Comparison of ENCODE assay signal across 8 cellular contexts in the genomic region with DNA sequence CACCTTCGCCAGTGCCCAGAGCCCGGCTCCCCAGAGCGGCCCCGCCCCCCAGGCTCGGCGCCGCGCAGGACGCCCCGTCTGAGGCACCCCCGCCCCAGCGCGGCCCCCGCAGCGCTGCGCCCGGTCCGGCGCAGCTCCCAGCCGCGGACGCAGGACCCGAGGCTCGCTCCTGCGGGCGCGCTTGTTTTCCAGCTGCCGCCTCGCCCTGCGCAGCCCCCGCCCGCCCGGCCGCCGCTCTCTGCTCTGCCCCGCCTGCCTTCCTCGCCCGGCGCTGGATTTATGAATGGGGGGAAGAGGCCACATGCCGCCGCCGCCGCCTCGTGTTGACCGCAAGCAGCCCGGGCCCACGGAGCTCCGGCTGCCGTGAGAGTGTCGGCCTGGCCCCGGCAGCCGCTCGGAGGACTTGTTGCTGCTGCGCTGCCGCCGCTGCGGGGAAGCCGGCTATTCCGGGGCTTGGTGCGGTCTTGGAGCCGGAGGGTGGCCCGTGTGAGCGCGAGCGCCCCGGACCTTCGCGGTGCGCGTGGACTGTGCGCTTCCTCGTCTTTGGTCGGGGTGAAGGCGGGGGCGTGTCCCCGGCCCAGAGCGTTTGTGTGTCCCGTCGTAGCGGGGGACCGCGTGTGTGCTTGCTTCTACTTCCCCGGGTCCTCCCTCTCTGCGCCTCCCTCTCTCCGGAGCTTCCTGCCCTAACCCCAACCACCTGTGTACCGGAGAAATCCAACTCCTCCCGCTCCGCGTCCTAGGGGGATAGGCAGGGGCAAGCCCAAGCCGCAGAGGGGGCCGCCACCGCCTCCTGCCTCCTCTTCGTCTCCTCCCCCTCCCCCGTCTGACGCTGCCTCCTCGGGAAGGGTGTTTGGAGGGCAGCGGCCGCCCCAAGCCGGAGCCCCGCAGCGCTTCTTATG. TPM values are rescaled to one million over a fixed set of nuclear protein-coding genes. Genes with fewer than 3 reads are reported as not detected.
DNase-seq lines count a peak whose midpoint lies in the region; ATAC-seq, FAIRE-seq and TF ChIP-seq lines count a peak whose summit lies in the region.

No MANE protein-coding gene starts in this region.

- DNase-seq in RKO (ENCODE audit: low spot score): peak; percentile 50
- peak; percentile 44 for DNase-seq in activated effector memory CD4-positive, alpha-beta T cell treated with Interleukin-2 at 50 U/mL for 16 hours
- peak; percentile 53 to 85 (median 68) for DNase-seq in pancreas
- DNase-seq in DMS153 treated with DMSO at 0.1 percent for 48 hours (lab: John Stamatoyannopoulos, UW; ENCODE audit: unreplicated experiment): no peak

- FAIRE-seq in pancreas (lab: Jason Lieb, UNC): no peak

- no peak overlapping the region for H3K27ac ChIP-seq in ACC112 (ENCODE audit: low read depth, low read length)
- peak overlapping the region in 3 of 4 donors; percentile 84 to 86 (median 86) for H3K27ac ChIP-seq in gastroesophageal sphincter
- H3K27ac ChIP-seq in pancreas: peak overlapping the region; percentile 84 to 96 (median 90)

- TF ChIP-seq CTCF in gastroesophageal sphincter (IDR thresholded peaks at IDR 0.05) (no peak), pancreas (IDR thresholded peaks at IDR 0.05) (no peak)

- H3K27me3 ChIP-seq in ACC112 (ENCODE audit: insufficient read depth, low read length) (peaks cover 25% of the 10 kb centered on the region), gastroesophageal sphincter (no peaks in the 10 kb centered on the region), pancreas (no peaks in the 10 kb centered on the region)

- peak overlapping the region; percentile 62 for H2AFZ ChIP-seq in ACC112 (ENCODE audit: low read length, unreplicated experiment)

- TF ChIP-seq POLR2A in gastroesophageal sphincter (IDR thresholded peaks at IDR 0.05): no peak

- ATAC-seq in GM18907 (IDR thresholded peaks at IDR 0.05; ENCODE audit: unreplicated experiment) (peak; percentile 38), HG03432 (IDR thresholded peaks at IDR 0.05; ENCODE audit: unreplicated experiment) (peak; percentile 25), gastroesophageal sphincter (peak; percentile 25), pancreas (peak; percentile 11 to 21 (median 16))

- no peak for TF ChIP-seq EP300 in gastroesophageal sphincter (IDR thresholded peaks at IDR 0.05)

- intact Hi-C loops in pancreas (cut with DNase I): no loop called here

- H3K79me2 ChIP-seq in ACC112 (ENCODE audit: control insufficient read depth, insufficient read depth, low read length, unreplicated experiment): no peaks in the 10 kb centered on the region

- 0 to 2% methylated on average over 1 to 9 of the region's 101 CpGs for WGBS in gastroesophageal sphincter (ENCODE audit: low coverage in 1 of 2), 2 donors
- WGBS in pancreas, 2 donors: 1% methylated on average over 58 to 101 of the region's 101 CpGs

- H3K4me1 ChIP-seq in ACC112 (ENCODE audit: control insufficient read depth, insufficient read depth, low read length, unreplicated experiment): no peaks in the 10 kb centered on the region
- H3K4me1 ChIP-seq in gastroesophageal sphincter: peaks cover 0 to 71% (median 14%) of the 10 kb centered on the region in 3 donors
- peaks cover 41 to 50% (median 41%) of the 10 kb centered on the region in 3 donors for H3K4me1 ChIP-seq in pancreas

- H3K36me3 ChIP-seq in ACC112 (ENCODE audit: insufficient read depth, low read length) (no peaks in the 10 kb centered on the region), gastroesophageal sphincter (no peaks in the 10 kb centered on the region), pancreas (no peaks in the 10 kb centered on the region)

- H3K4me3 ChIP-seq in ACC112 (ENCODE audit: low read depth, low read length) (peak overlapping the region; percentile 84), gastroesophageal sphincter (peak overlapping the region; percentile 43 to 94), pancreas (peak overlapping the region; percentile 68 to 85 (median 77))

- H3K9me3 ChIP-seq in gastroesophageal sphincter (no peaks in the 10 kb centered on the region), pancreas (no peaks in the 10 kb centered on the region)

RNA-seq across cellular contexts. Expression of a gene that starts 0.7 kb away (rescaled TPM):
- total RNA-seq in gastroesophageal sphincter (10 to 100 TPM in 3 of 4 donors, 1 to 10 TPM in 1; 9.0 to 16.0 (median 13.4) TPM), pancreas (10 to 100 TPM in 3 of 6 donors, 1 to 10 TPM in 3; 7.8 to 18.6 (median 10.5) TPM)
- 1 to 10 TPM; 5.4 to 5.8 TPM for polyA plus RNA-seq in pancreas
